In the genomic region with DNA sequence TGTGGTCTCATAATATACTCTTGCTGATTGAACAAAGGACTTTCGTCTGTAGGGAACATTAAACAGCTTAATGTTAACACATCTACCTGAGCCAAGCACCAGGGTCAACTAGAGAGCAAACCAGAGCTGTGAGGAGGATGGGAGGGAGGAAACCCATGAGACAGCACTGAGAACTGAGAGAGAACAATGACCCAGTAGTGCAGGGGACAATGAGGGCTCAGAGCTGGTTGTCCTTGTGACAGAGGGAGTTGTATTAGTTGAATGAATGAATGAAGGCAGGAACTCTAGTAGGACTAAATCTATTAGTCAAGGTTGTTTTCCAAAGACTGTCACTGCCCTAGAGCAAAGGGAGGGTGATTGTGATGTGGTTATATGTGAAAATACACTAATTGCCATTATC, we compare ENCODE assay signal across 17 cellular contexts.
"Had no signal": no experiment of that assay in that cellular context is flagged by ENCODE, and none has a peak within 500 bp of the region (broad histone marks: within the 10 kb centered on the region; RNA-seq: fewer than 3 reads in every experiment).

No MANE protein-coding gene starts in this region.

- H3K4me1 ChIP-seq: body of pancreas, gastroesophageal sphincter, lower lobe of right lung had no signal

- H3K27ac Mint-ChIP-seq: activated CD4-positive, alpha-beta T cell treated with anti-CD3 and anti-CD28 coated beads, Interleukin-2, amount 10 ng/mL, durations not matched to agents 7 days and 5 days; activated naive CD8-positive, alpha-beta T cell; natural killer cell treated with Interleukin-12 subunit alpha and Interleukin-12 subunit beta and Interleukin-15 and Interleukin-18, amount 100 ng/mL, for 72 hours; stimulated activated naive CD8-positive, alpha-beta T cell treated with anti-CD3 and anti-CD28 coated beads, Interleukin-15, Interleukin-2, amounts not matched to agents 100 ng/mL and 50 ng/mL, for 24 hours had no signal

- H3K27ac ChIP-seq: body of pancreas, gastroesophageal sphincter, lower lobe of right lung, neutrophil, thoracic aorta had no signal

- DNase-seq: activated CD4-positive, alpha-beta T cell treated with anti-CD3 and anti-CD28 coated beads, Interleukin-2, amount 10 ng/mL, durations not matched to agents 7 days and 5 days; activated CD4-positive, CD25-positive, alpha-beta regulatory T cell; activated CD8-positive, alpha-beta memory T cell treated with anti-CD3 and anti-CD28 coated beads for 24 hours; activated gamma-delta T cell treated with Interleukin-2 at 50 U/mL for 16 hours; amniotic stem cell; body of pancreas; islet precursor cell; lower lobe of right lung; stimulated activated CD4-positive, alpha-beta T cell treated with anti-CD3 and anti-CD28 coated beads, Interleukin-12 subunit alpha, Interleukin-12 subunit beta, amount 100 ng/mL, for 4 hours; stimulated activated CD4-positive, alpha-beta T cell treated with anti-CD3 and anti-CD28 coated beads, Interleukin-1b, Interleukin-23, amount 100 ng/mL, for 48 hours; T1000 had no signal

- H3K9me3 ChIP-seq: body of pancreas, gastroesophageal sphincter, lower lobe of right lung, neutrophil, thoracic aorta had no signal

- H3K27me3 Mint-ChIP-seq: activated CD4-positive, alpha-beta T cell treated with anti-CD3 and anti-CD28 coated beads, Interleukin-2, amount 10 ng/mL, durations not matched to agents 7 days and 5 days; activated naive CD8-positive, alpha-beta T cell; natural killer cell treated with Interleukin-12 subunit alpha and Interleukin-12 subunit beta and Interleukin-15 and Interleukin-18, amount 100 ng/mL, for 72 hours; stimulated activated naive CD8-positive, alpha-beta T cell treated with anti-CD3 and anti-CD28 coated beads, Interleukin-15, Interleukin-2, amounts not matched to agents 100 ng/mL and 50 ng/mL, for 24 hours had no signal

- H3K9me3 Mint-ChIP-seq: activated CD4-positive, alpha-beta T cell treated with anti-CD3 and anti-CD28 coated beads, Interleukin-2, amount 10 ng/mL, durations not matched to agents 7 days and 5 days; natural killer cell treated with Interleukin-12 subunit alpha and Interleukin-12 subunit beta and Interleukin-15 and Interleukin-18, amount 100 ng/mL, for 72 hours; stimulated activated naive CD8-positive, alpha-beta T cell treated with anti-CD3 and anti-CD28 coated beads, Interleukin-15, Interleukin-2, amounts not matched to agents 100 ng/mL and 50 ng/mL, for 24 hours had no signal

- H3K4me3 Mint-ChIP-seq: activated CD4-positive, alpha-beta T cell treated with anti-CD3 and anti-CD28 coated beads, Interleukin-2, amount 10 ng/mL, durations not matched to agents 7 days and 5 days; activated naive CD8-positive, alpha-beta T cell; natural killer cell treated with Interleukin-12 subunit alpha and Interleukin-12 subunit beta and Interleukin-15 and Interleukin-18, amount 100 ng/mL, for 72 hours; stimulated activated naive CD8-positive, alpha-beta T cell treated with anti-CD3 and anti-CD28 coated beads, Interleukin-15, Interleukin-2, amounts not matched to agents 100 ng/mL and 50 ng/mL, for 24 hours had no signal

- H3K27me3 ChIP-seq: body of pancreas, gastroesophageal sphincter, neutrophil had no signal

- H3K36me3 ChIP-seq: thoracic aorta had no signal

- H3K4me3 ChIP-seq: body of pancreas, gastroesophageal sphincter, lower lobe of right lung, thoracic aorta had no signal
